Comparison of ENCODE assay signal across 21 cellular contexts in genomic region chr3:58028902-58029301, GRCh38.
"Had no signal": no experiment of that assay in that cellular context is flagged by ENCODE, and none has a peak within 500 bp of the region (broad histone marks: within the 10 kb centered on the region; RNA-seq: fewer than 3 reads in every experiment).

No MANE protein-coding gene starts in this region.

- H3K4me3 ChIP-seq: adrenal gland, left lung, right atrium auricular region, suprapubic skin had no signal

- H3K36me3 Mint-ChIP-seq: natural killer cell treated with Interleukin-12 subunit alpha and Interleukin-12 subunit beta and Interleukin-15 and Interleukin-18, amount 100 ng/mL, for 72 hours had no signal

- FAIRE-seq: colon, endometrium, kidney, small intestine had no signal

- H3K27ac Mint-ChIP-seq: natural killer cell treated with Interleukin-12 subunit alpha and Interleukin-12 subunit beta and Interleukin-15 and Interleukin-18, amount 100 ng/mL, for 72 hours; progenitor cell of endocrine pancreas; T-helper 2 cell treated with Interferon-gamma antibody and Interleukin-4, amounts not matched to agents 5 μg/mL and 100 μg/mL, for 36 hours had no signal

- H3K9me3 ChIP-seq: adrenal gland, left lung, right atrium auricular region, suprapubic skin had no signal

- H3K4me1 ChIP-seq: adrenal gland had no signal

- H3K9me3 Mint-ChIP-seq: natural killer cell treated with Interleukin-12 subunit alpha and Interleukin-12 subunit beta and Interleukin-15 and Interleukin-18, amount 100 ng/mL, for 72 hours; T-helper 2 cell treated with Interferon-gamma antibody and Interleukin-4, amounts not matched to agents 5 μg/mL and 100 μg/mL, for 36 hours had no signal

- H3K4me3 Mint-ChIP-seq: natural killer cell treated with Interleukin-12 subunit alpha and Interleukin-12 subunit beta and Interleukin-15 and Interleukin-18, amount 100 ng/mL, for 72 hours; T-helper 2 cell treated with Interferon-gamma antibody and Interleukin-4, amounts not matched to agents 5 μg/mL and 100 μg/mL, for 36 hours had no signal

- H3K27me3 ChIP-seq: adrenal gland, left lung, right atrium auricular region, suprapubic skin had no signal

- ATAC-seq: activated CD4-positive, CD25-positive, alpha-beta regulatory T cell treated with anti-CD3 and anti-CD28 coated beads, Interleukin-2, amount 50 U/mL, for 24 hours; esophagus mucosa; left lung; natural killer cell treated with Interleukin-12 subunit alpha and Interleukin-12 subunit beta and Interleukin-15 and Interleukin-18, amount 100 ng/mL, for 72 hours had no signal

- H3K27ac ChIP-seq: adrenal gland, left lung, right atrium auricular region, suprapubic skin had no signal

- H3K36me3 ChIP-seq: adrenal gland, left lung, right atrium auricular region, suprapubic skin had no signal

- H3K27me3 Mint-ChIP-seq: natural killer cell treated with Interleukin-12 subunit alpha and Interleukin-12 subunit beta and Interleukin-15 and Interleukin-18, amount 100 ng/mL, for 72 hours; progenitor cell of endocrine pancreas had no signal

- DNase-seq: activated CD4-positive, alpha-beta T cell treated with anti-CD3 and anti-CD28 coated beads, Interleukin-2, amount 50 U/mL, for 1 hour; activated CD8-positive, alpha-beta memory T cell treated with anti-CD3 and anti-CD28 coated beads for 24 hours; activated naive CD4-positive, alpha-beta T cell treated with Interleukin-2 at 50 U/mL for 16 hours; adrenal gland; hypothalamus; kidney; left lung; occipital lobe; small intestine; stimulated activated CD4-positive, alpha-beta T cell treated with anti-CD3 and anti-CD28 coated beads, Interleukin-4, amount 100 ng/mL, for 4 hours; stimulated activated CD8-positive, alpha-beta memory T cell treated with anti-CD3 and anti-CD28 coated beads, Interleukin-4, amount 100 ng/mL, for 48 hours; stimulated activated naive CD4-positive, alpha-beta T cell treated with Interleukin-2 at 50 U/mL for 16 hours had no signal
